ENCODE assay signal across 10 cellular contexts in genomic region chr20:53847118-53847842, GRCh38.
DNase-seq lines count a peak whose midpoint lies in the region; ATAC-seq and TF ChIP-seq lines count a peak whose summit lies in the region.
"Had no signal": no experiment of that assay in that cellular context is flagged by ENCODE, and none has a peak within 500 bp of the region (broad histone marks: within the 10 kb centered on the region; RNA-seq: fewer than 3 reads in every experiment).

No MANE protein-coding gene starts in this region.

- H3K27ac Mint-ChIP-seq in activated naive CD4-positive, alpha-beta T cell treated with anti-CD3 and anti-CD28 coated beads, Interleukin-2, amount 10 ng/mL, durations not matched to agents 7 days and 5 days: peak overlapping the region; percentile 62
- H3K27ac Mint-ChIP-seq in activated T-helper 17 cell treated with anti-CD3 and anti-CD28 coated beads, Interleukin-2, amount 50 U/mL, for 72 hours: peak overlapping the region; percentile 1
- peak overlapping the region; percentile 81 for H3K27ac Mint-ChIP-seq in stimulated activated naive B cell treated with anti-CD40 and anti-IgM and Interleukin-4, amounts not matched to agents 10 μg/mL and 1 μg/mL and 100 μg/mL, for 72 hours

- TF ChIP-seq CTCF in Loucy (conservative IDR thresholded peaks at IDR 0.05; ENCODE audit: low read length): no peak
- TF ChIP-seq CTCF in GM10248 (IDR thresholded peaks at IDR 0.05; ENCODE audit: control extremely low read depth, extremely low read depth, low read depth, missing control alignments): no peak
- TF ChIP-seq CTCF in vagina (IDR thresholded peaks at IDR 0.05): no peak

- H3K36me3 ChIP-seq in Loucy (ENCODE audit: insufficient read depth, low read length): no peaks in the 10 kb centered on the region
- no peaks in the 10 kb centered on the region for H3K36me3 ChIP-seq in vagina

- H3K4me3 ChIP-seq in Loucy (ENCODE audit: low read length, poor library complexity, severe bottlenecking): peak overlapping the region; percentile 61
- no peak overlapping the region for H3K4me3 ChIP-seq in vagina

- H3K4me1 Mint-ChIP-seq in activated naive CD4-positive, alpha-beta T cell treated with anti-CD3 and anti-CD28 coated beads, Interleukin-2, amount 10 ng/mL, durations not matched to agents 7 days and 5 days: peaks cover 73% of the 10 kb centered on the region
- H3K4me1 Mint-ChIP-seq in activated T-helper 17 cell treated with anti-CD3 and anti-CD28 coated beads, Interleukin-2, amount 50 U/mL, for 72 hours: peaks cover 40% of the 10 kb centered on the region
- peaks cover 38 to 65% of the 10 kb centered on the region in 2 donors for H3K4me1 Mint-ChIP-seq in stimulated activated naive B cell treated with anti-CD40 and anti-IgM and Interleukin-4, amounts not matched to agents 10 μg/mL and 1 μg/mL and 100 μg/mL, for 72 hours

- no peaks in the 10 kb centered on the region for H3K79me2 ChIP-seq in Loucy (ENCODE audit: insufficient read depth, low read length)

- no peaks in the 10 kb centered on the region for H3K27me3 ChIP-seq in Loucy (ENCODE audit: insufficient read depth, low read length, poor library complexity, severe bottlenecking)
- H3K27me3 ChIP-seq in vagina: no peaks in the 10 kb centered on the region

- H3K9ac ChIP-seq in Loucy (ENCODE audit: low read depth, low read length, poor library complexity, severe bottlenecking): peak overlapping the region; percentile 47

- peaks cover 5% of the 10 kb centered on the region for H3F3A ChIP-seq in Loucy (ENCODE audit: low read depth)

- peak overlapping the region; percentile 45 for H2AFZ ChIP-seq in Loucy (ENCODE audit: low read length)

- H3K9me3 Mint-ChIP-seq in activated naive CD4-positive, alpha-beta T cell treated with anti-CD3 and anti-CD28 coated beads, Interleukin-2, amount 10 ng/mL, durations not matched to agents 7 days and 5 days: no peaks in the 10 kb centered on the region
- no peaks in the 10 kb centered on the region for H3K9me3 Mint-ChIP-seq in activated T-helper 17 cell treated with anti-CD3 and anti-CD28 coated beads, Interleukin-2, amount 50 U/mL, for 72 hours
- no peaks in the 10 kb centered on the region for H3K9me3 Mint-ChIP-seq in stimulated activated naive B cell treated with anti-CD40 and anti-IgM and Interleukin-4, amounts not matched to agents 10 μg/mL and 1 μg/mL and 100 μg/mL, for 72 hours

- H4K20me1 ChIP-seq in Loucy (ENCODE audit: insufficient read depth, low read length, poor library complexity, severe bottlenecking): no peaks in the 10 kb centered on the region

- TF ChIP-seq POLR2A in vagina (IDR thresholded peaks at IDR 0.05): no peak

- H3K9me3 ChIP-seq in Loucy (ENCODE audit: insufficient read depth, low read depth, low read length) (no peaks in the 10 kb centered on the region), vagina (no peaks in the 10 kb centered on the region)

- H3K9me2 ChIP-seq in Loucy (replicated peaks; ENCODE audit: low read depth, low read length): no peaks in the 10 kb centered on the region

- ATAC-seq in activated T-helper 17 cell treated with anti-CD3 and anti-CD28 coated beads, Interleukin-2, amount 50 U/mL, for 72 hours (replicated peaks): no peak
- peak; percentile 78 to 83 for ATAC-seq in stimulated activated naive B cell treated with anti-CD40 and anti-IgM and Interleukin-4, amounts not matched to agents 10 μg/mL and 1 μg/mL and 100 μg/mL, for 72 hours (replicated peaks)

- H3K27ac ChIP-seq in vagina: no peak overlapping the region

- CTCF ChIA-PET in activated naive CD4-positive, alpha-beta T cell treated with anti-CD3 and anti-CD28 coated beads, Interleukin-2, amount 10 ng/mL, durations not matched to agents 7 days and 5 days (lab: Charles Lee): interaction anchor here (0.8 to 1.9 kb wide), 3 partner anchors 10 to 17 kb away, joined by 3 to 7 read pairs (median 5); no protein-coding TSS in a partner anchor
- CTCF ChIA-PET in GM10248 (lab: Yijun Ruan, JAX): interaction anchor here (0.9 to 2.7 kb wide), 8 partner anchors 10 to 253 kb away, joined by 3 to 14 read pairs (median 4); no protein-coding TSS in a partner anchor

- H3K27me3 Mint-ChIP-seq in activated naive CD4-positive, alpha-beta T cell treated with anti-CD3 and anti-CD28 coated beads, Interleukin-2, amount 10 ng/mL, durations not matched to agents 7 days and 5 days: no peaks in the 10 kb centered on the region
- no peaks in the 10 kb centered on the region for H3K27me3 Mint-ChIP-seq in activated T-helper 17 cell treated with anti-CD3 and anti-CD28 coated beads, Interleukin-2, amount 50 U/mL, for 72 hours
- H3K27me3 Mint-ChIP-seq in stimulated activated naive B cell treated with anti-CD40 and anti-IgM and Interleukin-4, amounts not matched to agents 10 μg/mL and 1 μg/mL and 100 μg/mL, for 72 hours: no peaks in the 10 kb centered on the region

- DNase-seq in activated naive CD4-positive, alpha-beta T cell treated with anti-CD3 and anti-CD28 coated beads, Interleukin-2, amount 10 ng/mL, durations not matched to agents 7 days and 5 days: no peak
- DNase-seq in activated naive CD4-positive, alpha-beta T cell treated with Interleukin-2 at 50 U/mL for 16 hours: no peak
- DNase-seq in stimulated activated naive B cell treated with anti-CD40 and anti-IgM and Interleukin-4, amounts not matched to agents 10 μg/mL and 1 μg/mL and 100 μg/mL, for 72 hours: no peak
- no peak for DNase-seq in OCI-M2 (lab: John Stamatoyannopoulos, UW; ENCODE audit: unreplicated experiment)
- no peak for DNase-seq in GM10248 (ENCODE audit: extremely low spot score)
- DNase-seq in vagina (ENCODE audit: extremely low spot score in 2 of 2): no peak
- DNase-seq: activated effector memory CD4-positive, alpha-beta T cell treated with Interleukin-2 at 50 U/mL for 16 hours; left cardiac atrium had no signal

- peak overlapping the region; percentile 75 for H3K4me2 ChIP-seq in Loucy (ENCODE audit: low read depth, low read length, poor library complexity, severe bottlenecking)

- peak overlapping the region; percentile 26 for H3K4me3 Mint-ChIP-seq in activated naive CD4-positive, alpha-beta T cell treated with anti-CD3 and anti-CD28 coated beads, Interleukin-2, amount 10 ng/mL, durations not matched to agents 7 days and 5 days
- peak overlapping the region; percentile 55 for H3K4me3 Mint-ChIP-seq in activated T-helper 17 cell treated with anti-CD3 and anti-CD28 coated beads, Interleukin-2, amount 50 U/mL, for 72 hours
- H3K4me3 Mint-ChIP-seq in stimulated activated naive B cell treated with anti-CD40 and anti-IgM and Interleukin-4, amounts not matched to agents 10 μg/mL and 1 μg/mL and 100 μg/mL, for 72 hours: peak overlapping the region; percentile 55 to 66

- POLR2A ChIA-PET in GM10248 (lab: Yijun Ruan, JAX): no interaction called here

- intact Hi-C loops in vagina (cut with DNase I): no loop called here

- H3K36me3 Mint-ChIP-seq in activated naive CD4-positive, alpha-beta T cell treated with anti-CD3 and anti-CD28 coated beads, Interleukin-2, amount 10 ng/mL, durations not matched to agents 7 days and 5 days: peaks cover 10% of the 10 kb centered on the region
- H3K36me3 Mint-ChIP-seq in activated T-helper 17 cell treated with anti-CD3 and anti-CD28 coated beads, Interleukin-2, amount 50 U/mL, for 72 hours (ENCODE audit: low read depth): no peaks in the 10 kb centered on the region
- H3K36me3 Mint-ChIP-seq in stimulated activated naive B cell treated with anti-CD40 and anti-IgM and Interleukin-4, amounts not matched to agents 10 μg/mL and 1 μg/mL and 100 μg/mL, for 72 hours: peaks cover 0 to 3% of the 10 kb centered on the region in 2 donors

- H3K4me1 ChIP-seq in Loucy (ENCODE audit: insufficient read depth, low read length, poor library complexity, severe bottlenecking) (peaks cover 52% of the 10 kb centered on the region), vagina (peaks cover 7% of the 10 kb centered on the region)

Comparison
In these comparisons a context has a peak if more than half of its experiments do, and no peak if none do; other contexts are left out.
1. H3K27ac Mint-ChIP-seq: peak in every context shown above with its lines; median percentile 81 in stimulated activated naive B cell treated with anti-CD40 and anti-IgM and Interleukin-4, amounts not matched to agents 10 μg/mL and 1 μg/mL and 100 μg/mL, for 72 hours; 62 in activated naive CD4-positive, alpha-beta T cell treated with anti-CD3 and anti-CD28 coated beads, Interleukin-2, amount 10 ng/mL, durations not matched to agents 7 days and 5 days; 1 in activated T-helper 17 cell treated with anti-CD3 and anti-CD28 coated beads, Interleukin-2, amount 50 U/mL, for 72 hours.